Comparison of ENCODE assay signal across 22 cellular contexts in genomic region chr1:76133977-76134376, GRCh38. TPM values are rescaled to one million over a fixed set of nuclear protein-coding genes. Genes with fewer than 3 reads are reported as not detected.
"Had no signal": no experiment of that assay in that cellular context is flagged by ENCODE, and none has a peak within 500 bp of the region (broad histone marks: within the 10 kb centered on the region; RNA-seq: fewer than 3 reads in every experiment).

No MANE protein-coding gene starts in this region.

- H3K9me3 ChIP-seq: esophagus muscularis mucosa, gastroesophageal sphincter, heart left ventricle, left lung, lower lobe of right lung had no signal

- H2AFZ ChIP-seq: hepatocyte had no signal

- FAIRE-seq: colon, endothelial cell of umbilical vein, frontal cortex, kidney had no signal

- DNase-seq: dermis blood vessel endothelial cell; dorsolateral prefrontal cortex; effector CD4-positive, alpha-beta T cell; effector memory CD4-positive, alpha-beta T cell; foreskin keratinocyte; heart left ventricle; hypothalamus; immature natural killer cell; islet precursor cell; kidney; kidney glomerular epithelial cell; left lung; left ventricle myocardium superior; lower lobe of right lung; mesenchymal stem cell had no signal

- ATAC-seq: foreskin keratinocyte, gastroesophageal sphincter, heart left ventricle, left lung, left ventricle myocardium superior, lower lobe of right lung had no signal

- H3K27me3 ChIP-seq: dorsolateral prefrontal cortex, esophagus muscularis mucosa, foreskin keratinocyte, gastroesophageal sphincter, heart left ventricle, hepatocyte, left lung had no signal

- H3K27ac ChIP-seq: coronary artery, dorsolateral prefrontal cortex, esophagus muscularis mucosa, foreskin keratinocyte, gastroesophageal sphincter, heart left ventricle, hepatocyte, left lung, lower lobe of right lung had no signal

- H3K4me2 ChIP-seq: hepatocyte had no signal

- H3K36me3 ChIP-seq: esophagus muscularis mucosa, gastroesophageal sphincter, heart left ventricle, left lung, lower lobe of right lung had no signal

- H3K4me1 ChIP-seq: foreskin keratinocyte, gastroesophageal sphincter, lower lobe of right lung had no signal

- H3K4me3 ChIP-seq: coronary artery, dorsolateral prefrontal cortex, esophagus muscularis mucosa, gastroesophageal sphincter, heart left ventricle, hepatocyte, left lung, lower lobe of right lung had no signal

RNA-seq across cellular contexts. Expression of gene ST6GALNAC3, which starts 59.4 kb away (rescaled TPM):
- polyA plus RNA-seq: immature natural killer cell had no signal
